In the genomic region with DNA sequence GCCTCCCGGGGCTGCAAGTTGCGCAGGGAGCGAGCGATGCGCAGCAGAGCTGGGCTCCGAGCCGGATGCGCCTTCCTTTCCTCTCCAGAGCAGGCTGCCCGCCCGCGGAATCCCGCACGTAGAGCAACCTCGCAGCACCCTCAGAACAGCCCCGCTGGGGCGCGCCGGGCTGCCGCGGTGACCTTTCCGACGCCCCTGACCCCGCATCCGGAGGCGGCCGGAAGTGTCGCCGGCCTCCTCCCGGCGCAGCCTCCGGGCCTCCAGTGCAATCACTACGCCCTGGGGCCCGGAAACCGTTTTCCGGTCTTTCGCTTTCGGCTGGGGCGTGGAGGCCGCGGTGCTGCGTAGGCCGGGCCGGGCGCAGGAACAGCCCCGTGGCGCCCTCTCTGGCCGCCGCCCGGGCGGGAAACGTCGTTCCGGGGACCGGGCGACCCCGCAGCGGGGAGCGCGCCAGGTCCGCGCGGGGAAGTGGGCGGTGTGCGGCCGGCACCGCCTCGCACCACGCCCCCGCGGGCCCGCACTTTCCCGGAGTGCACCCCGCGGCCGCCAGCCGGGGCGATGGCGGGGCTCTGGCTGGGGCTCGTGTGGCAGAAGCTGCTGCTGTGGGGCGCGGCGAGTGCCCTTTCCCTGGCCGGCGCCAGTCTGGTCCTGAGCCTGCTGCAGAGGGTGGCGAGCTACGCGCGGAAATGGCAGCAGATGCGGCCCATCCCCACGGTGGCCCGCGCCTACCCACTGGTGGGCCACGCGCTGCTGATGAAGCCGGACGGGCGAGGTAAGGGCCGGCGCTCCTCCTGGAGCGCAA, we compare ENCODE assay signal across 8 cellular contexts. TPM values are rescaled to one million over a fixed set of nuclear protein-coding genes. Genes with fewer than 3 reads are reported as not detected.
DNase-seq lines count a peak whose midpoint lies in the region; ATAC-seq and TF ChIP-seq lines count a peak whose summit lies in the region.

A gene (plus strand): TSS at position 302 of the 802 bp plus-strand sequence. CDS start 257 bp downstream, at position 559.

- peak; percentile 83 for DNase-seq in AG08395 (ENCODE audit: low spot score)
- DNase-seq in NCI-H2227 treated with DMSO at 0.1 percent for 48 hours (lab: John Stamatoyannopoulos, UW), result peak; percentile 34
- peak; percentile 90 for DNase-seq in activated CD4-positive, alpha-beta memory T cell treated with anti-CD3 and anti-CD28 coated beads for 36 hours
- peak; percentile 85 for DNase-seq in ecto neural progenitor cell (ENCODE audit: low spot score)
- peak; percentile 80 for DNase-seq in lung (ENCODE audit: low spot score)
- DNase-seq in stimulated activated CD4-positive, alpha-beta T cell treated with anti-CD3 and anti-CD28 coated beads, TNF-alpha, amount 100 ng/mL, for 48 hours (ENCODE audit: low read depth in 3 of 3), result peak; percentile 74 to 82 (median 75)

- H3K4me1 ChIP-seq in lung (ENCODE audit: control insufficient read depth in 2 of 2, insufficient read depth in 2 of 2, low read length in 2 of 2), result peaks cover 3 to 4% of the 10 kb centered on the region in 2 donors

- H3K4me3 ChIP-seq in lung, result peak within 1 kb of the TSS; percentile 77

- H3K9me3 ChIP-seq in lung (ENCODE audit: control insufficient read depth in 2 of 2, insufficient read depth in 1 of 2, low read length in 1 of 2), result no peaks in the 10 kb centered on the region

- peak within 1 kb of the TSS; percentile 92 for H3K27ac Mint-ChIP-seq in activated CD4-positive, alpha-beta memory T cell treated with anti-CD3 and anti-CD28 coated beads for 36 hours

- H3K27me3 Mint-ChIP-seq in activated CD4-positive, alpha-beta memory T cell treated with anti-CD3 and anti-CD28 coated beads for 36 hours, result no peaks in the 10 kb centered on the region

- H3K4me3 Mint-ChIP-seq in activated CD4-positive, alpha-beta memory T cell treated with anti-CD3 and anti-CD28 coated beads for 36 hours, result peak within 1 kb of the TSS; percentile 93

- H3K36me3 ChIP-seq in lung (ENCODE audit: control insufficient read depth in 2 of 2, insufficient read depth in 2 of 2, low read length in 2 of 2), result peaks cover 2 to 8% of the 10 kb centered on the region in 2 donors

- peaks cover 34% of the 10 kb centered on the region for H3K4me1 Mint-ChIP-seq in activated CD4-positive, alpha-beta memory T cell treated with anti-CD3 and anti-CD28 coated beads for 36 hours (ENCODE audit: low read depth)

- CTCF ChIA-PET in activated CD4-positive, alpha-beta memory T cell treated with anti-CD3 and anti-CD28 coated beads for 36 hours (lab: Charles Lee), result interaction anchor here (0.6 to 4.9 kb wide), 6 partner anchors 10 to 413 kb away, joined by 3 to 42 read pairs (median 7); a partner anchor contains a TSS

- peaks cover 14% of the 10 kb centered on the region for H3K36me3 Mint-ChIP-seq in activated CD4-positive, alpha-beta memory T cell treated with anti-CD3 and anti-CD28 coated beads for 36 hours

- ATAC-seq in GM18517 (IDR thresholded peaks at IDR 0.05; ENCODE audit: unreplicated experiment), result peak; percentile 82
- ATAC-seq in HG03025 (IDR thresholded peaks at IDR 0.05; ENCODE audit: low FRiP score, unreplicated experiment), result peak; percentile 90
- peak; percentile 94 for ATAC-seq in lung (ENCODE audit: insufficient read depth, low FRiP score)

- no peak for TF ChIP-seq CTCF in lung (IDR thresholded peaks at IDR 0.05; ENCODE audit: control extremely low read depth, extremely low read depth)

- POLR2A ChIA-PET in activated CD4-positive, alpha-beta memory T cell treated with anti-CD3 and anti-CD28 coated beads for 36 hours (lab: Charles Lee), result interaction anchor here (1.4 to 3.0 kb wide), 2 partner anchors 11 to 12 kb away, joined by 5 to 15 read pairs; no protein-coding TSS in a partner anchor

- no peaks in the 10 kb centered on the region for H3K27me3 ChIP-seq in lung (ENCODE audit: control insufficient read depth, insufficient read depth)

- H3K27ac ChIP-seq in lung (ENCODE audit: low read depth in 1 of 2, low read length in 1 of 2), result peak within 1 kb of the TSS; percentile 99

- intact Hi-C loops in activated CD4-positive, alpha-beta memory T cell treated with anti-CD3 and anti-CD28 coated beads for 36 hours (cut with micrococcal nuclease), result loop anchor here (1.0 to 10.0 kb wide), 5 partner anchors 13 to 987 kb away; a partner anchor contains a TSS

- no peaks in the 10 kb centered on the region for H3K9me3 Mint-ChIP-seq in activated CD4-positive, alpha-beta memory T cell treated with anti-CD3 and anti-CD28 coated beads for 36 hours

- 0% methylated on average over 72 to 100 of the region's 100 CpGs for WGBS in lung, 2 donors

RNA-seq across cellular contexts. Expression of the gene that starts here (rescaled TPM):
- 1 to 10 TPM; 4.9 to 5.2 TPM for total RNA-seq in activated CD4-positive, alpha-beta memory T cell treated with anti-CD3 and anti-CD28 coated beads for 36 hours
- 10 to 100 TPM; 28.5 to 36.2 TPM for total RNA-seq in lung
- polyA plus RNA-seq in lung, result 10 to 100 TPM; 13.4 to 17.4 TPM

Comparison
In these comparisons a context has a peak if more than half of its experiments do, and no peak if none do; other contexts are left out.
1. Peak in every context shown above with its lines: DNase-seq, ATAC-seq, H3K4me3 ChIP-seq and H3K27ac ChIP-seq.
2. RNA of the gene that starts here (total RNA-seq): 28.5 to 36.2 TPM in lung; 4.9 to 5.2 TPM in activated CD4-positive, alpha-beta memory T cell treated with anti-CD3 and anti-CD28 coated beads for 36 hours; every median in the first group is over 4 times any median in the second.
3. DNase-seq: peak in every context shown above with its lines; median percentile 90 in activated CD4-positive, alpha-beta memory T cell treated with anti-CD3 and anti-CD28 coated beads for 36 hours; 85 in ecto neural progenitor cell; 83 in AG08395; 80 in lung; 75 in stimulated activated CD4-positive, alpha-beta T cell treated with anti-CD3 and anti-CD28 coated beads, TNF-alpha, amount 100 ng/mL, for 48 hours; 34 in NCI-H2227 treated with DMSO at 0.1 percent for 48 hours.